ENCODE assay signal across 11 cellular contexts in the genomic region with DNA sequence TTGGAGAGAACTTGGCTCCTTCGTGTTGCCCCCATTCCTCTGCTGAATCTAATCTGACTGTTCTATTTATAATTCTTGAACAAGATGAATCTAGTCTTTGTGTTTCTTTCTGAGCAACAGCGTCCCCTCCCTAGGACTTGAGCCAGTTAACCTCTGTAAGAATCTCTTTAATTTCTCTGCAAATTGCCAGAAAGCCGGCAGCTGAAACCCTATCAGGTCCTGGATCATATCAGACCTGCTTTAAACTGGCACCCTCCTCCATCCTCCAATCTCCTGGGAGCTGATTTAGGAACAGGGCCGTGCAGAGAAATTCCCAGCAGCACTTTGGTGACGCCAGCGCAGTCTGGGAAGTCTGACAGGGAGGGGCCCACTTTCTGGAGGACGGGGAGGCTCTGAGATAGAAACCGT.
DNase-seq lines count a peak whose midpoint lies in the region; FAIRE-seq and TF ChIP-seq lines count a peak whose summit lies in the region.
"Had no signal": no experiment of that assay in that cellular context is flagged by ENCODE, and none has a peak within 500 bp of the region (broad histone marks: within the 10 kb centered on the region; RNA-seq: fewer than 3 reads in every experiment).

No MANE protein-coding gene starts in this region.

- H3K27ac ChIP-seq in caudate nucleus (ENCODE audit: low read depth, low read length) (peak overlapping the region; percentile 88), rectal smooth muscle tissue (ENCODE audit: low read depth, low read length) (peak overlapping the region; percentile 82)
- H3K27ac ChIP-seq: BLaER1 treated with 17β-estradiol and CSF1 and Interleukin-3, amounts not matched to agents 10 nM and 100 nM had no signal

- no peak for TF ChIP-seq POLR2A in GM12891 (IDR thresholded peaks at IDR 0.05; ENCODE audit: low read depth, low read length)

- peak; percentile 6 for TF ChIP-seq CTCF in AG09319 (IDR thresholded peaks at IDR 0.05; ENCODE audit: low read depth, low read length)

- no peak overlapping the region for H3K9ac ChIP-seq in rectal smooth muscle tissue (ENCODE audit: low read length)
- H3K9ac ChIP-seq: BLaER1 treated with 17β-estradiol and CSF1 and Interleukin-3, amounts not matched to agents 10 nM and 100 nM had no signal

- peaks cover 28% of the 10 kb centered on the region for H3K4me1 ChIP-seq in rectal smooth muscle tissue (ENCODE audit: control insufficient read depth, insufficient read depth, low read length)
- H3K4me1 ChIP-seq: BLaER1 treated with 17β-estradiol and CSF1 and Interleukin-3, amounts not matched to agents 10 nM and 100 nM had no signal

- H3K4me3 ChIP-seq in rectal smooth muscle tissue (ENCODE audit: low read length) = no peak overlapping the region
- H3K4me3 ChIP-seq: BLaER1 treated with 17β-estradiol and CSF1 and Interleukin-3, amounts not matched to agents 10 nM and 100 nM had no signal

- no peaks in the 10 kb centered on the region for H3K36me3 ChIP-seq in rectal smooth muscle tissue (ENCODE audit: control insufficient read depth, insufficient read depth, low read length)
- H3K36me3 ChIP-seq: BLaER1 treated with 17β-estradiol and CSF1 and Interleukin-3, amounts not matched to agents 10 nM and 100 nM had no signal

- DNase-seq in AG09319 (ENCODE audit: extremely low read depth, low read depth) = no peak
- DNase-seq in caudate nucleus (lab: John Stamatoyannopoulos, UW) = peak in 51 of 61 donors; percentile 11 to 89 (median 52)
- DNase-seq in hypothalamus (lab: John Stamatoyannopoulos, UW) = peak in 38 of 51 donors; percentile 11 to 81 (median 52)
- no peak for DNase-seq in GM12891 (ENCODE audit: insufficient read length, low spot score)
- DNase-seq in stimulated activated CD4-positive, alpha-beta T cell treated with anti-CD3 and anti-CD28 coated beads, Interleukin-4, amount 100 ng/mL, for 4 hours = no peak
- no peak for DNase-seq in HuH-7 (ENCODE audit: low spot score)
- DNase-seq in stimulated activated CD4-positive, alpha-beta T cell treated with anti-CD3 and anti-CD28 coated beads, Interleukin-2, amount 100 ng/mL, for 48 hours = no peak
- DNase-seq: HCEC 1CT had no signal

- no peak for FAIRE-seq in GM12891 (lab: Jason Lieb, UNC)
- FAIRE-seq: GM18507 had no signal

- H3K27me3 ChIP-seq in rectal smooth muscle tissue (ENCODE audit: control insufficient read depth, insufficient read depth, low read length) = no peaks in the 10 kb centered on the region
- H3K27me3 ChIP-seq: BLaER1 treated with 17β-estradiol and CSF1 and Interleukin-3, amounts not matched to agents 10 nM and 100 nM had no signal

TF ChIP-seq in GM12891, 5 proteins besides CTCF, POLR2A, EP300 and RAD21:
- TF ChIP-seq POU2F2 (IDR thresholded peaks at IDR 0.05; ENCODE audit: low read depth, low read length) (no peak), TAF1 (IDR thresholded peaks at IDR 0.05; ENCODE audit: low read depth, low read length) (no peak), PAX5 (IDR thresholded peaks at IDR 0.05; ENCODE audit: insufficient read depth, low read length, severe bottlenecking) (no peak), SPI1 (IDR thresholded peaks at IDR 0.05; ENCODE audit: low read depth, low read length) (no peak), POLR2AphosphoS5 (IDR thresholded peaks at IDR 0.05; ENCODE audit: low read depth, low read length) (no peak)

Comparison
In these comparisons a context has a peak if more than half of its experiments do, and no peak if none do; other contexts are left out.
1. DNase-seq: peak in caudate nucleus (51 of 61) and hypothalamus (38 of 51); none in AG09319 (single experiment), GM12891 (single experiment), stimulated activated CD4-positive, alpha-beta T cell treated with anti-CD3 and anti-CD28 coated beads, Interleukin-4, amount 100 ng/mL, for 4 hours (0 of 2), HuH-7 (single experiment) and stimulated activated CD4-positive, alpha-beta T cell treated with anti-CD3 and anti-CD28 coated beads, Interleukin-2, amount 100 ng/mL, for 48 hours (0 of 2).